8 cellular contexts compared by ENCODE assay signal in the genomic region with DNA sequence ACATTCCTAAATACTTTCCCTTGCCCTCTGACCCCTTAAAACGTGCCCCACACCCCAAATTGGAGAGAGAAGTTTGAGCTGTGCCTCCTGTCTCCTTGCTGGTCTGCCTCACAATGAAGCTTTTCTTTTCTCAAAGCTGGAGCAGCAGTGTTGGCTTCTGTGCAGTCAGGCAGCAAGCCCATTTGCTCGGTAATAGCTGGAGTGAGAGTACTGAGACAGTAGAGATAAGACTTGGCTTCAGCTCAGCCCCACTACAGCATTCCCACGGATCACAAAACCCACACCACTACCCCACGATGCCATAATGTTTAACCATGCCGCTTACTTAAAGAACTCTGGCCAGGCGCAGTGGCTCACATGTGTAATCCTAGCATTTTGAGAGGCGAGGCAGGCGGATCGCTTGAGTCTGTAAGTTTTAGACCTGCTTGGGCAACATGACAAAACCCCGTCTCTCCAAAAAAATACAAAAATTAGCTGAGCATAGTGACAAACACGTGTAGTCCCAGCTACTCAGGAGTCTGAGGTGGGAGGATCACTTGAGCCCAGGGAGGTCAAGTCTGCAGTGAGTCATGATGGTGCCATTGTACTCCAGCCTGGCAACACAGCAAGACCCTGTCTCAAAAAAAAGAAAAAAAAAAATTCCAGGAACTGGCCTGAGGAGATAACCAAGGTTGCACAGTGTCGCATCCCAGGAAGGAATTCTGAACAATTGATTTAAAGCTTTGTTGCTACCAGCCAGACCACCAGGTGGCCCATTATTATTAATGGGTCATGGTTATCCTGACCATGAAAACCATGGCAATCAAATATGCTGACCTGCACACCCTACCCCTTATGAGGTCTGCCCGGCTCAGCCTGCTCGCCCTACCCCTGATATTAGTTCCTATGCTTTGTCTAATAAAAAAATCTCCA.
DNase-seq lines count a peak whose midpoint lies in the region; ATAC-seq and TF ChIP-seq lines count a peak whose summit lies in the region.

No MANE protein-coding gene starts in this region.

- TF ChIP-seq RAD21 in IMR-90 (IDR thresholded peaks at IDR 0.05; ENCODE audit: low read length), result no peak

- H3K9me1 ChIP-seq in IMR-90 (ENCODE audit: insufficient read depth, low read length), result no peaks in the 10 kb centered on the region

- 80% methylated on average over 1 of the region's 14 CpGs; no CpG with 5 or more reads in 1 of the 2 experiments for WGBS in IMR-90 (ENCODE audit: extremely low coverage in 2 of 2, insufficient read length in 1 of 2), 2 experiments

- H2AK9ac ChIP-seq in IMR-90 (replicated peaks; ENCODE audit: low read depth, low read length, poor library complexity), result no peak overlapping the region

- no peak overlapping the region for H3K56ac ChIP-seq in IMR-90 (ENCODE audit: extremely low read depth, insufficient read depth, low read length)

- H3K36me3 ChIP-seq in IMR-90 (ENCODE audit: control insufficient read depth, insufficient read depth, low read length), result no peaks in the 10 kb centered on the region

- H3K79me1 ChIP-seq in IMR-90 (ENCODE audit: low read depth in 1 of 2, low read length in 2 of 2), result no peaks in the 10 kb centered on the region

- TF ChIP-seq POLR2A in IMR-90 (IDR thresholded peaks at IDR 0.05; ENCODE audit: low read depth, low read length), result no peak

- TF ChIP-seq CTCF in IMR-90 (conservative IDR thresholded peaks at IDR 0.05; ENCODE audit: low read depth, low read length), result no peak; the same call in 1 of the 2 replicates

- H3K27me3 ChIP-seq in IMR-90 (ENCODE audit: control insufficient read depth, insufficient read depth, low read length), result peaks cover 34% of the 10 kb centered on the region

- no peak overlapping the region for H2BK5ac ChIP-seq in IMR-90 (ENCODE audit: low read depth, low read length, poor library complexity, severe bottlenecking)

- H3K4me1 ChIP-seq in IMR-90 (ENCODE audit: control insufficient read depth, insufficient read depth, low read length), result peaks cover 2% of the 10 kb centered on the region; the same call in 1 of the 2 replicates

- dilution Hi-C loops in IMR-90 (cut with HindIII; ENCODE audit: low sequenced_read_pairs, unreplicated experiment), result no loop called here

- H3K27ac ChIP-seq in IMR-90 (ENCODE audit: insufficient read depth, low read length), result no peak overlapping the region
- H3K27ac ChIP-seq in caudate nucleus (ENCODE audit: low read depth, low read length), result peak overlapping the region; percentile 85

- no peak overlapping the region for H3K4me3 ChIP-seq in IMR-90 (ENCODE audit: insufficient read depth, low read depth, low read length)

- no peak overlapping the region for H2AFZ ChIP-seq in IMR-90 (replicated peaks; ENCODE audit: low read length, poor library complexity)

- no peaks in the 10 kb centered on the region for H3K9me3 ChIP-seq in IMR-90 (ENCODE audit: control insufficient read depth, insufficient read depth, low read length)

- BruUV-seq in IMR-90 (replicated peaks; lab: Mats Ljungman, UMichigan), result no TSS peak

- no peak overlapping the region for H3K18ac ChIP-seq in IMR-90 (ENCODE audit: low read depth, low read length)

- H3K4me2 ChIP-seq in IMR-90 (ENCODE audit: low read depth, low read length), result no peak overlapping the region

- H3K14ac ChIP-seq in IMR-90 (replicated peaks; ENCODE audit: low read depth, low read length), result no peak overlapping the region

- H3K23ac ChIP-seq in IMR-90 (ENCODE audit: low read depth, low read length), result no peak overlapping the region

- H4K8ac ChIP-seq in IMR-90 (ENCODE audit: low read depth in 2 of 2, low read length in 2 of 2), result no peak overlapping the region

- POLR2A ChIA-PET in IMR-90 (lab: Charles Lee; ENCODE audit: unreplicated experiment), result no interaction called here

- H3K9ac ChIP-seq in IMR-90 (ENCODE audit: low read depth, low read length), result no peak overlapping the region

- peak; percentile 68 for DNase-seq in ACHN
- peak; percentile 38 for DNase-seq in IMR-90
- peak in 58 of 61 donors; percentile 21 to 90 (median 66) for DNase-seq in caudate nucleus (lab: John Stamatoyannopoulos, UW)
- peak; percentile 43 for DNase-seq in mesenteric fat pad (ENCODE audit: low spot score)
- DNase-seq in HCEC 1CT, result no peak
- no peak for DNase-seq in iPS-NIHi7 (ENCODE audit: extremely low spot score)
- DNase-seq in activated effector memory CD4-positive, alpha-beta T cell treated with anti-CD3 and anti-CD28 coated beads, Interleukin-2, amount 50 U/mL, for 16 hours, result no peak

- H2BK15ac ChIP-seq in IMR-90 (ENCODE audit: low read depth, low read length), result no peak overlapping the region

- ATAC-seq in IMR-90 (ENCODE audit: low read depth), result no peak
- no peak for ATAC-seq in esophagus mucosa

- no peak overlapping the region for H3K4ac ChIP-seq in IMR-90 (ENCODE audit: low read depth, low read length)

- no peak overlapping the region for H2BK20ac ChIP-seq in IMR-90 (ENCODE audit: low read depth, low read length)

- in situ Hi-C loops in ACHN (cut with HindIII; ENCODE audit: low pct_ligation_motif_present, low pct_unique_long_range_greater_than_20kb, low sequenced_read_pairs), result loop anchor here (10.0 kb wide), 1 partner anchor 106 kb away; no protein-coding TSS in a partner anchor
- in situ Hi-C loops in IMR-90 (cut with MboI; ENCODE audit: low sequenced_read_pairs), result loop anchor here (5.0 to 25.0 kb wide), 2 partner anchors 98 to 397 kb away; a partner anchor contains a TSS

- H4K5ac ChIP-seq in IMR-90 (ENCODE audit: low read depth, low read length), result no peak overlapping the region

- H2BK120ac ChIP-seq in IMR-90 (ENCODE audit: low read depth, low read length), result no peak overlapping the region

- intact Hi-C loops in IMR-90 (cut with micrococcal nuclease), result loop anchor here (5.0 kb wide), 1 partner anchor 553 kb away; no protein-coding TSS in a partner anchor

- no peak overlapping the region for H2AK5ac ChIP-seq in IMR-90 (ENCODE audit: low read depth, low read length)

- H4K91ac ChIP-seq in IMR-90 (ENCODE audit: insufficient read depth, low read depth, low read length), result no peak overlapping the region

- CTCF ChIA-PET in IMR-90 (lab: Yijun Ruan, JAX), result interaction anchor here (0.8 to 0.9 kb wide), 2 partner anchors 20 to 101 kb away, joined by 3 read pairs; no protein-coding TSS in a partner anchor

- no peaks in the 10 kb centered on the region for H4K20me1 ChIP-seq in IMR-90 (ENCODE audit: insufficient read depth, low read length)

TF ChIP-seq in IMR-90, 13 proteins besides CTCF, POLR2A, EP300 and RAD21:
- TF ChIP-seq CHD1 (IDR thresholded peaks at IDR 0.05; ENCODE audit: low read depth, low read length) (no peak), RFX5 (IDR thresholded peaks at IDR 0.05; ENCODE audit: low read depth, low read length) (no peak), FOS (IDR thresholded peaks at IDR 0.05; ENCODE audit: low read depth, low read length) (no peak), BHLHE40 (IDR thresholded peaks at IDR 0.05; ENCODE audit: low read depth, low read length) (no peak), NFE2L2 (IDR thresholded peaks at IDR 0.05; ENCODE audit: low read depth, low read length) (no peak), CEBPB (IDR thresholded peaks at IDR 0.05; ENCODE audit: low read depth, low read length) (no peak), SMC3 (IDR thresholded peaks at IDR 0.05; ENCODE audit: low read depth, low read length) (no peak), RCOR1 (IDR thresholded peaks at IDR 0.05; ENCODE audit: insufficient replicate concordance, low read length) (no peak), MAFK (IDR thresholded peaks at IDR 0.05; ENCODE audit: low read depth, low read length) (no peak), MAZ (IDR thresholded peaks at IDR 0.05; ENCODE audit: borderline replicate concordance, low read depth, low read length) (no peak), MXI1 (IDR thresholded peaks at IDR 0.05; ENCODE audit: borderline replicate concordance, low read depth, low read length) (no peak)
- TF ChIP-seq, protein P1, sequence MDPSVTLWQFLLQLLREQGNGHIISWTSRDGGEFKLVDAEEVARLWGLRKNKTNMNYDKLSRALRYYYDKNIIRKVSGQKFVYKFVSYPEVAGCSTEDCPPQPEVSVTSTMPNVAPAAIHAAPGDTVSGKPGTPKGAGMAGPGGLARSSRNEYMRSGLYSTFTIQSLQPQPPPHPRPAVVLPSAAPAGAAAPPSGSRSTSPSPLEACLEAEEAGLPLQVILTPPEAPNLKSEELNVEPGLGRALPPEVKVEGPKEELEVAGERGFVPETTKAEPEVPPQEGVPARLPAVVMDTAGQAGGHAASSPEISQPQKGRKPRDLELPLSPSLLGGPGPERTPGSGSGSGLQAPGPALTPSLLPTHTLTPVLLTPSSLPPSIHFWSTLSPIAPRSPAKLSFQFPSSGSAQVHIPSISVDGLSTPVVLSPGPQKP (IDR thresholded peaks at IDR 0.05; ENCODE audit: borderline replicate concordance, low read depth, low read length), result no peak
- TF ChIP-seq, protein P2, sequence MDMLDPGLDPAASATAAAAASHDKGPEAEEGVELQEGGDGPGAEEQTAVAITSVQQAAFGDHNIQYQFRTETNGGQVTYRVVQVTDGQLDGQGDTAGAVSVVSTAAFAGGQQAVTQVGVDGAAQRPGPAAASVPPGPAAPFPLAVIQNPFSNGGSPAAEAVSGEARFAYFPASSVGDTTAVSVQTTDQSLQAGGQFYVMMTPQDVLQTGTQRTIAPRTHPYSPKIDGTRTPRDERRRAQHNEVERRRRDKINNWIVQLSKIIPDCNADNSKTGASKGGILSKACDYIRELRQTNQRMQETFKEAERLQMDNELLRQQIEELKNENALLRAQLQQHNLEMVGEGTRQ (IDR thresholded peaks at IDR 0.05; ENCODE audit: low read depth, low read length), result no peak

Comparison
In these comparisons a context has a peak if more than half of its experiments do, and no peak if none do; other contexts are left out.
1. DNase-seq: peak in ACHN (single experiment), IMR-90 (single experiment), caudate nucleus (58 of 61) and mesenteric fat pad (single experiment); none in HCEC 1CT (single experiment), iPS-NIHi7 (single experiment) and activated effector memory CD4-positive, alpha-beta T cell treated with anti-CD3 and anti-CD28 coated beads, Interleukin-2, amount 50 U/mL, for 16 hours (single experiment).